In the genomic region with DNA sequence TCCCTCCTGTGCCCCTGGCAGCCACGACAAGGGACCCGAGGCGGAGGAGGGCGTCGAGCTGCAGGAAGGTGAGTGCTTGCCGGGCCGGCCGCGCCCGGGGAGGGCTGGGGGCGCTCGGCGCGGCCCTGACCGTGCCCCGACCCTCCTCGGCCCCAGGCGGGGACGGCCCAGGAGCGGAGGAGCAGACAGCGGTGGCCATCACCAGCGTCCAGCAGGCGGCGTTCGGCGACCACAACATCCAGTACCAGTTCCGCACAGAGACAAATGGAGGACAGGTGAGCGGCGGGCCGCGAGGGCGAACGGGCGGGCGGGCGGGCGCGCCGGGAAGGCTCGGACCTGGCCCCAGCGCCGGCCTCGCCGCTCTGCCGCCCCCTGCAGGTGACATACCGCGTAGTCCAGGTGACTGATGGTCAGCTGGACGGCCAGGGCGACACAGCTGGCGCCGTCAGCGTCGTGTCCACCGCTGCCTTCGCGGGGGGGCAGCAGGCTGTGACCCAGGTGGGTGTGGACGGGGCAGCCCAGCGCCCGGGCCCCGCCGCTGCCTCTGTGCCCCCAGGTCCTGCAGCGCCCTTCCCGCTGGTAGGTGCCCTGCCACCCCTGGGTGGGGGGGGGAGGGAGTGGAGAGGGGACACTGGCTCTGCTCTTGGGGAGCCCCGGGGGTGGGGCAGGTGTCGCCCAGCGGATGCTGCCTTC, we compare ENCODE assay signal across 1 cellular context.
A peak's percentile ranks its signal among the peaks of the same experiment; 100 is the strongest.
TF ChIP-seq lines count a peak whose summit lies in the region.

No MANE protein-coding gene starts in this region.

TF ChIP-seq in K562, 482 proteins besides CTCF, POLR2A, EP300 and RAD21 (continued from another document):
- TF ChIP-seq, protein P1, sequence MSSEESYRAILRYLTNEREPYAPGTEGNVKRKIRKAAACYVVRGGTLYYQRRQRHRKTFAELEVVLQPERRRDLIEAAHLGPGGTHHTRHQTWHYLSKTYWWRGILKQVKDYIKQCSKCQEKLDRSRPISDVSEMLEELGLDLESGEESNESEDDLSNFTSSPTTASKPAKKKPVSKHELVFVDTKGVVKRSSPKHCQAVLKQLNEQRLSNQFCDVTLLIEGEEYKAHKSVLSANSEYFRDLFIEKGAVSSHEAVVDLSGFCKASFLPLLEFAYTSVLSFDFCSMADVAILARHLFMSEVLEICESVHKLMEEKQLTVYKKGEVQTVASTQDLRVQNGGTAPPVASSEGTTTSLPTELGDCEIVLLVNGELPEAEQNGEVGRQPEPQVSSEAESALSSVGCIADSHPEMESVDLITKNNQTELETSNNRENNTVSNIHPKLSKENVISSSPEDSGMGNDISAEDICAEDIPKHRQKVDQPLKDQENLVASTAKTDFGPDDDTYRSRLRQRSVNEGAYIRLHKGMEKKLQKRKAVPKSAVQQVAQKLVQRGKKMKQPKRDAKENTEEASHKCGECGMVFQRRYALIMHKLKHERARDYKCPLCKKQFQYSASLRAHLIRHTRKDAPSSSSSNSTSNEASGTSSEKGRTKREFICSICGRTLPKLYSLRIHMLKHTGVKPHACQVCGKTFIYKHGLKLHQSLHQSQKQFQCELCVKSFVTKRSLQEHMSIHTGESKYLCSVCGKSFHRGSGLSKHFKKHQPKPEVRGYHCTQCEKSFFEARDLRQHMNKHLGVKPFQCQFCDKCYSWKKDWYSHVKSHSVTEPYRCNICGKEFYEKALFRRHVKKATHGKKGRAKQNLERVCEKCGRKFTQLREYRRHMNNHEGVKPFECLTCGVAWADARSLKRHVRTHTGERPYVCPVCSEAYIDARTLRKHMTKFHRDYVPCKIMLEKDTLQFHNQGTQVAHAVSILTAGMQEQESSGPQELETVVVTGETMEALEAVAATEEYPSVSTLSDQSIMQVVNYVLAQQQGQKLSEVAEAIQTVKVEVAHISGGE (CRISPR knock-in tag; IDR thresholded peaks at IDR 0.05): no peak
- no peak for TF ChIP-seq ZNF780A (CRISPR knock-in tag; IDR thresholded peaks at IDR 0.05)
- TF ChIP-seq, protein P2, sequence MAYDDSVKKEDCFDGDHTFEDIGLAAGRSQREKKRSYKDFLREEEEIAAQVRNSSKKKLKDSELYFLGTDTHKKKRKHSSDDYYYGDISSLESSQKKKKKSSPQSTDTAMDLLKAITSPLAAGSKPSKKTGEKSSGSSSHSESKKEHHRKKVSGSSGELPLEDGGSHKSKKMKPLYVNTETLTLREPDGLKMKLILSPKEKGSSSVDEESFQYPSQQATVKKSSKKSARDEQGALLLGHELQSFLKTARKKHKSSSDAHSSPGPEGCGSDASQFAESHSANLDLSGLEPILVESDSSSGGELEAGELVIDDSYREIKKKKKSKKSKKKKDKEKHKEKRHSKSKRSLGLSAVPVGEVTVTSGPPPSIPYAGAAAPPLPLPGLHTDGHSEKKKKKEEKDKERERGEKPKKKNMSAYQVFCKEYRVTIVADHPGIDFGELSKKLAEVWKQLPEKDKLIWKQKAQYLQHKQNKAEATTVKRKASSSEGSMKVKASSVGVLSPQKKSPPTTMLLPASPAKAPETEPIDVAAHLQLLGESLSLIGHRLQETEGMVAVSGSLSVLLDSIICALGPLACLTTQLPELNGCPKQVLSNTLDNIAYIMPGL (CRISPR knock-in tag; IDR thresholded peaks at IDR 0.05): peak; percentile 74; the same call in 1 of the 2 replicates
- TF ChIP-seq RBM15 (IDR thresholded peaks at IDR 0.05; ENCODE audit: insufficient read depth, low read length): no peak
- TF ChIP-seq ZNF583 (CRISPR knock-in tag; IDR thresholded peaks at IDR 0.05): no peak
- no peak for TF ChIP-seq ZNF347 (CRISPR knock-in tag; IDR thresholded peaks at IDR 0.05; ENCODE audit: low read depth)
- TF ChIP-seq CAMTA2 (CRISPR knock-in tag; conservative IDR thresholded peaks at IDR 0.05): no peak
- TF ChIP-seq, protein P3, sequence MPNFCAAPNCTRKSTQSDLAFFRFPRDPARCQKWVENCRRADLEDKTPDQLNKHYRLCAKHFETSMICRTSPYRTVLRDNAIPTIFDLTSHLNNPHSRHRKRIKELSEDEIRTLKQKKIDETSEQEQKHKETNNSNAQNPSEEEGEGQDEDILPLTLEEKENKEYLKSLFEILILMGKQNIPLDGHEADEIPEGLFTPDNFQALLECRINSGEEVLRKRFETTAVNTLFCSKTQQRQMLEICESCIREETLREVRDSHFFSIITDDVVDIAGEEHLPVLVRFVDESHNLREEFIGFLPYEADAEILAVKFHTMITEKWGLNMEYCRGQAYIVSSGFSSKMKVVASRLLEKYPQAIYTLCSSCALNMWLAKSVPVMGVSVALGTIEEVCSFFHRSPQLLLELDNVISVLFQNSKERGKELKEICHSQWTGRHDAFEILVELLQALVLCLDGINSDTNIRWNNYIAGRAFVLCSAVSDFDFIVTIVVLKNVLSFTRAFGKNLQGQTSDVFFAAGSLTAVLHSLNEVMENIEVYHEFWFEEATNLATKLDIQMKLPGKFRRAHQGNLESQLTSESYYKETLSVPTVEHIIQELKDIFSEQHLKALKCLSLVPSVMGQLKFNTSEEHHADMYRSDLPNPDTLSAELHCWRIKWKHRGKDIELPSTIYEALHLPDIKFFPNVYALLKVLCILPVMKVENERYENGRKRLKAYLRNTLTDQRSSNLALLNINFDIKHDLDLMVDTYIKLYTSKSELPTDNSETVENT (CRISPR knock-in tag; IDR thresholded peaks at IDR 0.05): 0 out of 2 replicates have a peak, but pooled peaks have one; percentile 38
